Comparison of ENCODE assay signal across 14 cellular contexts in genomic region chr13:94784066-94784465, GRCh38.
DNase-seq lines count a peak whose midpoint lies in the region; ATAC-seq, FAIRE-seq and TF ChIP-seq lines count a peak whose summit lies in the region.
"Had no signal": no experiment of that assay in that cellular context is flagged by ENCODE, and none has a peak within 500 bp of the region (broad histone marks: within the 10 kb centered on the region; RNA-seq: fewer than 3 reads in every experiment).

No MANE protein-coding gene starts in this region.

- no peak overlapping the region for H4K8ac ChIP-seq in H1 (ENCODE audit: extremely low read depth, insufficient read depth, low read length)

- H3K79me2 ChIP-seq in H1 (ENCODE audit: control insufficient read depth in 1 of 2, insufficient read depth in 2 of 2, low read length in 2 of 2): no peaks in the 10 kb centered on the region

- H3K4me1 ChIP-seq in H1 (replicated peaks in 1 of 4; ENCODE audit: control insufficient read depth in 3 of 4, insufficient read depth in 4 of 4, low read length in 3 of 4): no peaks in the 10 kb centered on the region
- H3K4me1 ChIP-seq: HAP-1 had no signal

- H2BK5ac ChIP-seq in H1 (ENCODE audit: low read depth, low read length): no peak overlapping the region

- no peak overlapping the region for H3K27ac ChIP-seq in H1 (ENCODE audit: low read depth, low read length)

- no peak for ATAC-seq in GM18502 (IDR thresholded peaks at IDR 0.05; ENCODE audit: poor library complexity, unreplicated experiment)
- ATAC-seq: PC-3 had no signal

- CTCF ChIA-PET in H1 (lab: Charles Lee; ENCODE audit: partially characterized antibody): no interaction called here

- FAIRE-seq in H1 (lab: Jason Lieb, UNC): no peak

- TF ChIP-seq RAD21 in H1 (IDR thresholded peaks at IDR 0.05 in 1 of 2, conservative IDR thresholded peaks at IDR 0.05 in 1 of 2; ENCODE audit: low read depth in 2 of 2, low read length in 2 of 2): no peak

- H3K9ac ChIP-seq in H1 (replicated peaks in 1 of 4; ENCODE audit: extremely low read depth in 1 of 4, low read depth in 3 of 4, low read length in 3 of 4): no peak overlapping the region

- no peaks in the 10 kb centered on the region for H3K79me1 ChIP-seq in H1 (ENCODE audit: low read depth, low read length)

- H3K4me2 ChIP-seq in H1 (ENCODE audit: insufficient read depth in 1 of 2, low read depth in 2 of 2, low read length in 2 of 2): no peak overlapping the region

- no peak for TF ChIP-seq EP300 in H1 (IDR thresholded peaks at IDR 0.05; ENCODE audit: borderline replicate concordance in 1 of 2, low read depth in 2 of 2, low read length in 2 of 2)

- H3K27me3 ChIP-seq in H1 (replicated peaks in 1 of 4; ENCODE audit: control insufficient read depth in 3 of 4, extremely low read depth in 1 of 4, insufficient read depth in 3 of 4, low read length in 3 of 4): no peaks in the 10 kb centered on the region

- no peak overlapping the region for H3K4ac ChIP-seq in H1 (replicated peaks; ENCODE audit: insufficient read length, low read depth, low read length)

- no peak overlapping the region for H2BK120ac ChIP-seq in H1 (replicated peaks; ENCODE audit: low read depth, low read length)

- no peak overlapping the region for H2AK5ac ChIP-seq in H1 (ENCODE audit: low read depth, low read length)

- no peak for TF ChIP-seq CTCF in H1 (IDR thresholded peaks at IDR 0.05; ENCODE audit: control extremely low read depth in 1 of 3, insufficient read depth in 1 of 3, low read depth in 1 of 3, low read length in 3 of 3)

- no peak overlapping the region for H2BK12ac ChIP-seq in H1 (ENCODE audit: low read depth, low read length)

- H4K20me1 ChIP-seq in H1 (replicated peaks in 1 of 2; ENCODE audit: control insufficient read depth in 1 of 2, insufficient read depth in 2 of 2, low read length in 2 of 2): no peaks in the 10 kb centered on the region

- POLR2A ChIA-PET in H1 (lab: Charles Lee; ENCODE audit: partially characterized antibody): no interaction called here

- H2AFZ ChIP-seq in H1 (ENCODE audit: low read length): 0 out of 2 replicates have a peak overlapping the region, but pooled peaks have one; percentile 51

- H3K14ac ChIP-seq in H1 (ENCODE audit: insufficient read length): no peak overlapping the region

- no peak overlapping the region for H2BK15ac ChIP-seq in H1 (ENCODE audit: low read length)

- no peak overlapping the region for H4K91ac ChIP-seq in H1 (replicated peaks; ENCODE audit: insufficient read length, low read length)

- TF ChIP-seq POLR2A in H1 (IDR thresholded peaks at IDR 0.05; ENCODE audit: control extremely low read depth in 1 of 2, low read depth in 2 of 2, low read length in 2 of 2) (no peak), erythroblast (IDR thresholded peaks at IDR 0.05; ENCODE audit: low read length) (no peak)

- no peaks in the 10 kb centered on the region for H3K36me3 ChIP-seq in H1 (ENCODE audit: control insufficient read depth in 2 of 4, insufficient read depth in 4 of 4, low read length in 3 of 4)
- H3K36me3 ChIP-seq: HAP-1 had no signal

- H3K18ac ChIP-seq in H1 (ENCODE audit: extremely low read depth, low read length): no peak overlapping the region

- H3K23me2 ChIP-seq in H1 (ENCODE audit: low read depth, low read length): no peaks in the 10 kb centered on the region

- H3K4me3 ChIP-seq in H1 (ENCODE audit: extremely low read depth in 1 of 4, insufficient read depth in 2 of 4, low read depth in 3 of 4, low read length in 4 of 4): no peak overlapping the region
- H3K4me3 ChIP-seq: HAP-1 had no signal

- DNase-seq in EH (ENCODE audit: low read depth) (peak; percentile 9), NCI-H226 (peak; percentile 93), H1 (ENCODE audit: low read depth in 1 of 2, low spot score in 2 of 2) (no peak), pulmonary artery endothelial cell (ENCODE audit: low read depth, low spot score) (peak; percentile 2), NCI-H526 treated with DMSO at 0.1 percent for 48 hours (lab: John Stamatoyannopoulos, UW) (no peak), ureter (ENCODE audit: low spot score) (no peak), erythroblast (lab: John Stamatoyannopoulos, UW) (no peak)
- DNase-seq: CD4-positive, alpha-beta T cell; NCI-H146; NCI-H2227 treated with DMSO at 0.1 percent for 48 hours; NCI-H748 treated with DMSO at 0.1 percent for 48 hours; PC-3 had no signal

- WGBS in H1 (ENCODE audit: extremely low coverage in 1 of 2, insufficient coverage in 1 of 2, insufficient read length in 1 of 2, insufficient replicate concordance in 2 of 2, low coverage in 1 of 2, low lambda C conversion rate in 2 of 2, missing lambda C conversion rate in 1 of 2), 2 experiments: 95% methylated on average over 6 of the region's 6 CpGs; no CpG with 5 or more reads in 1 of the 2 experiments

- no peak overlapping the region for H3K23ac ChIP-seq in H1 (ENCODE audit: insufficient read length)

- H3K9me3 ChIP-seq in H1 (ENCODE audit: insufficient read depth in 2 of 2, low read depth in 1 of 2, low read length in 1 of 2): 0 out of 4 replicates have a peak, but pooled peaks cover 0 to 2% of the 10 kb centered on the region in 2 experiments
- H3K9me3 ChIP-seq: HAP-1 had no signal

- H4K5ac ChIP-seq in H1 (ENCODE audit: insufficient read length, low read depth, low read length): no peak overlapping the region

- H3K56ac ChIP-seq in H1 (replicated peaks; ENCODE audit: insufficient read length, low read depth, low read length): no peak overlapping the region

- no peak overlapping the region for H2BK20ac ChIP-seq in H1 (ENCODE audit: low read length)

TF ChIP-seq in H1, 55 proteins besides CTCF, POLR2A, EP300 and RAD21:
- TF ChIP-seq SP1 (IDR thresholded peaks at IDR 0.05; ENCODE audit: low read depth, low read length) (no peak), CBX5 (IDR thresholded peaks at IDR 0.05; ENCODE audit: low read depth, low read length) (no peak), MAX (IDR thresholded peaks at IDR 0.05) (no peak), BACH1 (IDR thresholded peaks at IDR 0.05; ENCODE audit: low read length) (no peak), CBX8 (IDR thresholded peaks at IDR 0.05; ENCODE audit: borderline replicate concordance, low read depth, low read length) (no peak), ASH2L (IDR thresholded peaks at IDR 0.05; ENCODE audit: low read length) (no peak), SIRT6 (IDR thresholded peaks at IDR 0.05; ENCODE audit: low read length) (no peak), SIX5 (IDR thresholded peaks at IDR 0.05; ENCODE audit: low read depth, low read length) (no peak), POLR2AphosphoS5 (IDR thresholded peaks at IDR 0.05; ENCODE audit: low read depth, low read length) (no peak), SP2 (IDR thresholded peaks at IDR 0.05; ENCODE audit: low read length) (no peak)

Comparison
In these comparisons a context has a peak if more than half of its experiments do, and no peak if none do; other contexts are left out.
1. DNase-seq: peak in EH (single experiment), NCI-H226 (single experiment) and pulmonary artery endothelial cell (single experiment); none in H1 (0 of 2), NCI-H526 treated with DMSO at 0.1 percent for 48 hours (single experiment), ureter (single experiment) and erythroblast (0 of 2).